In genomic region chr5:156853055-156853454, GRCh38 we compare ENCODE assay signal across 11 cellular contexts. TPM values are rescaled to one million over a fixed set of nuclear protein-coding genes. Genes with fewer than 3 reads are reported as not detected.
DNase-seq lines count a peak whose midpoint lies in the region; ATAC-seq, FAIRE-seq and TF ChIP-seq lines count a peak whose summit lies in the region.
"Not testable (repeated sequence)": the region's sequence is repeated elsewhere in the genome, so short reads cannot be mapped to it uniquely, and the experiment has no call there.
"Had no signal": no experiment of that assay in that cellular context is flagged by ENCODE, and none has a peak within 500 bp of the region (broad histone marks: within the 10 kb centered on the region; RNA-seq: fewer than 3 reads in every experiment).

No MANE protein-coding gene starts in this region.

- H3K27ac ChIP-seq in GM12878 (ENCODE audit: control insufficient read depth, insufficient read depth); keratinocyte (ENCODE audit: control insufficient read depth, insufficient read depth, low read length): not testable (repeated sequence)

- not testable (repeated sequence) for H3K4me3 ChIP-seq in GM12878; keratinocyte (ENCODE audit: control insufficient read depth in 2 of 3, extremely low read depth in 1 of 3, insufficient read depth in 2 of 3, low read depth in 1 of 3, low read length in 3 of 3)

- H3K27ac Mint-ChIP-seq in activated CD4-positive, alpha-beta T cell treated with anti-CD3 and anti-CD28 coated beads for 36 hours; activated T-cell treated with anti-CD3 and anti-CD28 coated beads, Interleukin-2, amount 50 U/mL, for 72 hours: not testable (repeated sequence)

- H3K9me3 Mint-ChIP-seq in activated CD4-positive, alpha-beta T cell treated with anti-CD3 and anti-CD28 coated beads for 36 hours (ENCODE audit: low read depth), result peaks cover 12% of the 10 kb centered on the region
- peaks cover 8 to 17% of the 10 kb centered on the region in 2 donors for H3K9me3 Mint-ChIP-seq in activated T-cell treated with anti-CD3 and anti-CD28 coated beads, Interleukin-2, amount 50 U/mL, for 72 hours

- not testable (repeated sequence) for TF ChIP-seq EP300 in GM12878 (IDR thresholded peaks at IDR 0.05; ENCODE audit: borderline replicate concordance in 1 of 2, control insufficient read depth in 1 of 2, low read depth in 2 of 2, low read length in 2 of 2)

- RAD21 ChIA-PET in GM12878 (lab: Charles Lee; ENCODE audit: unreplicated experiment), result not testable (repeated sequence)

- not testable (repeated sequence) for H3K9ac ChIP-seq in GM12878 (ENCODE audit: control insufficient read depth, insufficient read depth, low read length); keratinocyte (ENCODE audit: control insufficient read depth, extremely low read depth, insufficient read depth, low read length)

- POLR2A ChIA-PET in activated CD4-positive, alpha-beta T cell treated with anti-CD3 and anti-CD28 coated beads for 36 hours (lab: Charles Lee), result not testable (repeated sequence)
- POLR2A ChIA-PET in GM12878 (lab: Charles Lee), result interaction anchor here (1.3 kb wide), 1 partner anchor 68 kb away, joined by 3 read pairs; no protein-coding TSS in a partner anchor

- TF ChIP-seq POLR2A in GM12891 (IDR thresholded peaks at IDR 0.05; ENCODE audit: low read depth, low read length); GM12878 (IDR thresholded peaks at IDR 0.05; ENCODE audit: low read depth, low read length): not testable (repeated sequence)

- not testable (repeated sequence) for H3K4me3 Mint-ChIP-seq in activated CD4-positive, alpha-beta T cell treated with anti-CD3 and anti-CD28 coated beads for 36 hours; activated T-cell treated with anti-CD3 and anti-CD28 coated beads, Interleukin-2, amount 50 U/mL, for 72 hours

- H3K4me1 ChIP-seq in GM12878 (ENCODE audit: control insufficient read depth, insufficient read depth, low read length); keratinocyte (ENCODE audit: control insufficient read depth, extremely low read depth, insufficient read depth, low read length): not testable (repeated sequence)

- not testable (repeated sequence) for DNase-seq in GM12891 (ENCODE audit: insufficient read length, low spot score); GM19239 (ENCODE audit: insufficient read length, low spot score); activated CD4-positive, alpha-beta T cell treated with anti-CD3 and anti-CD28 coated beads for 36 hours; activated T-cell treated with anti-CD3 and anti-CD28 coated beads, Interleukin-2, amount 50 U/mL, for 72 hours; GM12878 (ENCODE audit: low read depth, low spot score); keratinocyte (ENCODE audit: low read depth, low spot score)

- H3K36me3 Mint-ChIP-seq in activated CD4-positive, alpha-beta T cell treated with anti-CD3 and anti-CD28 coated beads for 36 hours (ENCODE audit: low read depth), result not testable (repeated sequence)
- peaks cover 19 to 32% of the 10 kb centered on the region in 2 donors for H3K36me3 Mint-ChIP-seq in activated T-cell treated with anti-CD3 and anti-CD28 coated beads, Interleukin-2, amount 50 U/mL, for 72 hours (ENCODE audit: insufficient read depth in 2 of 2)

- dilution Hi-C loops in keratinocyte (cut with MboI; ENCODE audit: extremely low pct_ligation_motif_present, low sequenced_read_pairs), result not testable (repeated sequence)

- TF ChIP-seq RAD21 in GM12878 (IDR thresholded peaks at IDR 0.05; ENCODE audit: insufficient read depth, low read depth, low read length), result not testable (repeated sequence)

- H3K36me3 ChIP-seq in GM12878 (ENCODE audit: control insufficient read depth in 2 of 2, insufficient read depth in 2 of 2, low read length in 1 of 2); keratinocyte (ENCODE audit: control insufficient read depth in 2 of 2, extremely low read depth in 1 of 2, insufficient read depth in 2 of 2, low read length in 2 of 2): not testable (repeated sequence)

- intact Hi-C loops in activated CD4-positive, alpha-beta T cell treated with anti-CD3 and anti-CD28 coated beads for 36 hours (cut with DNase I, micrococcal nuclease); GM12878 (cut with micrococcal nuclease; ENCODE audit: unreplicated experiment): not testable (repeated sequence)

- not testable (repeated sequence) for TF ChIP-seq CTCF in GM12878 (IDR thresholded peaks at IDR 0.05 in 2 of 3, conservative IDR thresholded peaks at IDR 0.05 in 1 of 3; ENCODE audit: control insufficient read depth in 2 of 3, extremely low read depth in 1 of 3, insufficient read depth in 1 of 3, low read depth in 3 of 3, low read length in 3 of 3); keratinocyte (optimal IDR thresholded peaks at IDR 0.05 in 1 of 3, IDR thresholded peaks at IDR 0.05 in 1 of 3, conservative IDR thresholded peaks at IDR 0.05 in 1 of 3; ENCODE audit: extremely low read depth in 1 of 3, insufficient read depth in 2 of 3, low read length in 3 of 3)

- peaks cover 36% of the 10 kb centered on the region for H3K27me3 Mint-ChIP-seq in activated CD4-positive, alpha-beta T cell treated with anti-CD3 and anti-CD28 coated beads for 36 hours
- peaks cover 17% of the 10 kb centered on the region for H3K27me3 Mint-ChIP-seq in activated T-cell treated with anti-CD3 and anti-CD28 coated beads, Interleukin-2, amount 50 U/mL, for 72 hours (ENCODE audit: low read depth)

- not testable (repeated sequence) for BruUV-seq in GM12878 (replicated peaks; lab: Mats Ljungman, UMichigan)

- WGBS in GM12878 (ENCODE audit: insufficient coverage, insufficient replicate concordance, low lambda C conversion rate, missing lambda C conversion rate), result 0% methylated on average over 2 of the region's 2 CpGs

- not testable (repeated sequence) for H4K20me1 ChIP-seq in GM12878 (ENCODE audit: control insufficient read depth, insufficient read depth); keratinocyte (ENCODE audit: control insufficient read depth, extremely low read depth, insufficient read depth, low read length)

- not testable (repeated sequence) for H2AFZ ChIP-seq in GM12878 (ENCODE audit: control insufficient read depth, low read depth, low read length); keratinocyte (ENCODE audit: control insufficient read depth, low read length)

- H3K27me3 ChIP-seq in GM12878 (replicated peaks in 1 of 2; ENCODE audit: control insufficient read depth in 2 of 2, insufficient read depth in 2 of 2, low read length in 1 of 2); keratinocyte (ENCODE audit: control insufficient read depth, extremely low read depth, insufficient read depth, low read length): not testable (repeated sequence)

- H3K79me2 ChIP-seq in GM12878 (ENCODE audit: control insufficient read depth, insufficient read depth, low read length); keratinocyte (ENCODE audit: control insufficient read depth, insufficient read depth, low read length): not testable (repeated sequence)

- peak; percentile 83 for ATAC-seq in activated CD4-positive, alpha-beta T cell treated with anti-CD3 and anti-CD28 coated beads for 36 hours
- ATAC-seq in activated T-cell treated with anti-CD3 and anti-CD28 coated beads, Interleukin-2, amount 50 U/mL, for 72 hours (replicated peaks in 1 of 2), result peak; percentile 88 to 90
- peak; percentile 69 for ATAC-seq in GM12878

- H3K9me3 ChIP-seq in GM12878 (replicated peaks; ENCODE audit: control insufficient read depth, insufficient read depth, low read length); keratinocyte (ENCODE audit: control insufficient read depth, low read depth, low read length): not testable (repeated sequence)

- FAIRE-seq in GM12891 (lab: Jason Lieb, UNC) (peak; percentile 50), GM19239 (lab: Jason Lieb, UNC) (peak; percentile 80), GM12878 (lab: Jason Lieb, UNC) (peak; percentile 73), keratinocyte (lab: Jason Lieb, UNC) (peak; percentile 39)

- in situ Hi-C loops in GM12878 (cut with MboI), result not testable (repeated sequence)

- CTCF ChIA-PET in activated CD4-positive, alpha-beta T cell treated with anti-CD3 and anti-CD28 coated beads for 36 hours (lab: Charles Lee), result not testable (repeated sequence)
- CTCF ChIA-PET in GM12878 (lab: Yijun Ruan, JAX), result interaction anchor here (0.6 kb wide), 1 partner anchor 20 kb away, joined by 3 read pairs; no protein-coding TSS in a partner anchor

- H3K9me1 ChIP-seq in keratinocyte (ENCODE audit: control insufficient read depth, extremely low read depth, insufficient read depth, low read length), result not testable (repeated sequence)

- H3K4me2 ChIP-seq in GM12878 (ENCODE audit: control insufficient read depth, insufficient read depth); keratinocyte (ENCODE audit: control insufficient read depth, extremely low read depth, insufficient read depth, low read depth, low read length): not testable (repeated sequence)

- SMC1A ChIA-PET in GM12878 (lab: Charles Lee; ENCODE audit: uncharacterized antibody, unreplicated experiment), result not testable (repeated sequence)

- not testable (repeated sequence) for H3K4me1 Mint-ChIP-seq in activated CD4-positive, alpha-beta T cell treated with anti-CD3 and anti-CD28 coated beads for 36 hours; activated T-cell treated with anti-CD3 and anti-CD28 coated beads, Interleukin-2, amount 50 U/mL, for 72 hours (ENCODE audit: low read depth)

RNA-seq across cellular contexts. Expression of gene PPP1R2B, which starts 3.0 kb away (rescaled TPM):
- polyA plus RNA-seq in GM12891 (2012; ENCODE audit: low read depth, missing spikeins), result not detected
- under 1 TPM in 1 of 2 experiments, not detected in 1; 0.11 TPM for total RNA-seq in activated CD4-positive, alpha-beta T cell treated with anti-CD3 and anti-CD28 coated beads for 36 hours
- under 1 TPM; 0.34 to 0.42 TPM for total RNA-seq in activated T-cell treated with anti-CD3 and anti-CD28 coated beads, Interleukin-2, amount 50 U/mL, for 72 hours
- not detected in 2 replicates for total RNA-seq in GM12878 (2013; cell fraction: nucleolus; rRNA removed)
- not detected in 2 replicates for total RNA-seq in GM12878 (2014; rRNA removed)
- 0.13 TPM in 1 of 2 replicates, not detected in the other for total RNA-seq in GM12878 (2014; rRNA removed; fragmentation: Illumina TruSeq; extraction: Trizol)
- total RNA-seq in GM12878 (2021), result 0.11 TPM in 1 of 2 replicates, not detected in the other
- polyA plus RNA-seq in GM12878 (2011; ENCODE audit: low read depth), result not detected
- polyA plus RNA-seq in GM12878 (2011; rRNA removed), result 0.08 and 0.73 TPM in 2 replicates
- polyA plus RNA-seq in GM12878 (2011; cell fraction: cytosol; rRNA removed), result not detected in 2 replicates
- not detected in 2 replicates for polyA plus RNA-seq in GM12878 (2011; cell fraction: nucleus; rRNA removed)
- polyA plus RNA-seq in GM12878 (2012), result 0.09 TPM in 1 of 2 replicates, not detected in the other
- 0.04 and 0.17 TPM in 2 replicates for polyA plus RNA-seq in GM12878 (2014; fragmentation: Illumina TruSeq; extraction: Trizol)
- polyA plus RNA-seq in GM12878 (2014; fragmentation: Nextera tagmentation; extraction: Ambion mirVana), result under 1 TPM in 1 of 2 experiments, not detected in 1; 0.02 TPM
- not detected in 2 replicates for polyA plus RNA-seq in GM12878 (2014; rRNA removed)
- under 1 TPM in 1 of 2 experiments, not detected in 1; 0.08 TPM for polyA plus RNA-seq in GM12878 (2016; fragmentation: Nextera tagmentation; extraction: Ambion mirVana)
- polyA minus RNA-seq in GM12878 (2011; rRNA and poly(A)+ RNA removed), result not detected in 2 replicates
- polyA minus RNA-seq in GM12878 (2011; cell fraction: cytosol; rRNA and poly(A)+ RNA removed), result not detected in 2 replicates
- polyA minus RNA-seq in GM12878 (2011; cell fraction: nucleus; rRNA and poly(A)+ RNA removed), result not detected in 2 replicates
- 0.05 TPM in 1 of 3 replicates, not detected in the others for polyA plus RNA-seq in keratinocyte
- 0.40 TPM for polyA plus RNA-seq in keratinocyte (2011; ENCODE audit: low read depth)
- polyA plus RNA-seq in keratinocyte (2011; cell fraction: cytosol; rRNA removed), result 0.04 and 0.05 TPM in 2 replicates
- not detected in 2 replicates for polyA plus RNA-seq in keratinocyte (2011; cell fraction: nucleus; rRNA removed)
- 0.10 TPM in 1 of 2 replicates, not detected in the other for polyA plus RNA-seq in keratinocyte (2012; ENCODE audit: low replicate concordance)
- not detected in 3 replicates for polyA minus RNA-seq in keratinocyte
- polyA minus RNA-seq in keratinocyte (2011; cell fraction: cytosol; rRNA and poly(A)+ RNA removed), result not detected
- polyA minus RNA-seq in keratinocyte (2011; cell fraction: nucleus; rRNA and poly(A)+ RNA removed), result not detected in 2 replicates
- total RNA-seq: A673, Calu3, H1, H7 had no signal
- polyA plus RNA-seq: GM23248, H1 had no signal
